ENCODE assay signal across 27 cellular contexts in genomic region chr6:2491137-2491536, GRCh38.
DNase-seq lines count a peak whose midpoint lies in the region; ATAC-seq, FAIRE-seq and TF ChIP-seq lines count a peak whose summit lies in the region.
"Had no signal": no experiment of that assay in that cellular context is flagged by ENCODE, and none has a peak within 500 bp of the region (broad histone marks: within the 10 kb centered on the region; RNA-seq: fewer than 3 reads in every experiment).

No MANE protein-coding gene starts in this region.

- H3K4me3 Mint-ChIP-seq in osteocyte (ENCODE audit: unreplicated experiment) = no peak overlapping the region
- H3K4me3 Mint-ChIP-seq: CD4-positive, alpha-beta memory T cell; GM23338 had no signal

- no peaks in the 10 kb centered on the region for H3K79me2 ChIP-seq in mesendoderm (ENCODE audit: control insufficient read depth, insufficient read depth, low read length)
- H3K79me2 ChIP-seq in mammary epithelial cell (ENCODE audit: insufficient read depth, low read length) = no peaks in the 10 kb centered on the region

- H3K56ac ChIP-seq in mesendoderm (ENCODE audit: low read length) = no peak overlapping the region

- CTCF ChIA-PET in HEK293 (lab: Yijun Ruan, JAX) (no interaction called here), mammary epithelial cell (lab: Charles Lee; ENCODE audit: low non-redundant PET) (no interaction called here)

- no peak overlapping the region for H2BK5ac ChIP-seq in mesendoderm (ENCODE audit: low read length)

- no peak overlapping the region for H3K4ac ChIP-seq in mesendoderm (ENCODE audit: low read depth, low read length)

- no peak overlapping the region for H4K5ac ChIP-seq in mesendoderm (ENCODE audit: low read length)

- peak overlapping the region; percentile 50 for H3K23ac ChIP-seq in mesendoderm (ENCODE audit: low read length)

- no peaks in the 10 kb centered on the region for H3K4me1 ChIP-seq in HEK293 (ENCODE audit: control insufficient read depth, insufficient read depth, low read length)
- H3K4me1 ChIP-seq in mesendoderm (ENCODE audit: control insufficient read depth, low read depth, low read length) = no peaks in the 10 kb centered on the region
- no peaks in the 10 kb centered on the region for H3K4me1 ChIP-seq in mammary epithelial cell (ENCODE audit: insufficient read depth, low read length)
- H3K4me1 ChIP-seq: SJCRH30 had no signal

- H2BK15ac ChIP-seq in mesendoderm (replicated peaks; ENCODE audit: low read depth) = no peak overlapping the region

- no peak overlapping the region for H3K18ac ChIP-seq in mesendoderm (ENCODE audit: low read length)

- intact Hi-C loops in mammary epithelial cell (cut with micrococcal nuclease) = no loop called here

- H3K27ac Mint-ChIP-seq in osteocyte (ENCODE audit: unreplicated experiment) = no peak overlapping the region
- H3K27ac Mint-ChIP-seq: CD4-positive, alpha-beta memory T cell; GM23338 had no signal

- H3K79me1 ChIP-seq in mesendoderm (ENCODE audit: low read length) = no peaks in the 10 kb centered on the region

- no peak for DNase-seq in bronchial epithelial cell (ENCODE audit: low read depth)
- no peak for DNase-seq in mesendoderm
- DNase-seq in retina = no peak
- no peak for DNase-seq in osteocyte (ENCODE audit: extremely low spot score, unreplicated experiment)
- no peak for DNase-seq in mammary epithelial cell
- DNase-seq: C1 segment of cervical spinal cord; CD4-positive, alpha-beta memory T cell; DMS 273 treated with DMSO at 0.1 percent for 48 hours; DMS79; EL; GDM1; HCEC 1CT; KG1; MG63; NCI-H2029; NCI-H446; NCI-H524 treated with DMSO at 0.1 percent for 48 hours; NCI-H774; PC-3; SJCRH30 had no signal

- H4K8ac ChIP-seq in mesendoderm (ENCODE audit: low read depth, low read length) = no peak overlapping the region

- H3K27me3 Mint-ChIP-seq in osteocyte (ENCODE audit: unreplicated experiment) = no peaks in the 10 kb centered on the region

- no peak overlapping the region for H3K9ac ChIP-seq in mesendoderm (ENCODE audit: low read length)
- H3K9ac ChIP-seq in mammary epithelial cell (ENCODE audit: insufficient read depth, low read length) = no peak overlapping the region

- H3K4me1 Mint-ChIP-seq in osteocyte (ENCODE audit: unreplicated experiment) = peaks cover 11% of the 10 kb centered on the region
- H3K4me1 Mint-ChIP-seq: CD4-positive, alpha-beta memory T cell had no signal

- H3K9me3 ChIP-seq in HEK293 (ENCODE audit: control insufficient read depth, insufficient read depth, low read depth, low read length) (no peaks in the 10 kb centered on the region), mammary epithelial cell (replicated peaks; ENCODE audit: insufficient read depth, low read length) (no peaks in the 10 kb centered on the region)
- H3K9me3 ChIP-seq: MG63, SJCRH30 had no signal

- peak; percentile 94 for FAIRE-seq in bronchial epithelial cell (lab: Jason Lieb, UNC)
- FAIRE-seq: GM12878, GM19239 had no signal

- no peaks in the 10 kb centered on the region for H3K36me3 ChIP-seq in HEK293 (ENCODE audit: control insufficient read depth in 2 of 2, insufficient read depth in 1 of 2, low read length in 2 of 2)
- no peaks in the 10 kb centered on the region for H3K36me3 ChIP-seq in bronchial epithelial cell (ENCODE audit: control insufficient read depth, insufficient read depth, low read length)
- no peaks in the 10 kb centered on the region for H3K36me3 ChIP-seq in mesendoderm (ENCODE audit: control insufficient read depth, insufficient read depth, low read length)
- H3K36me3 ChIP-seq in mammary epithelial cell (ENCODE audit: insufficient read depth, low read length) = no peaks in the 10 kb centered on the region
- H3K36me3 ChIP-seq: MG63, SJCRH30 had no signal

- 100% methylated on average over 7 of the region's 14 CpGs for WGBS in mesendoderm (ENCODE audit: extremely low coverage, insufficient coverage, low lambda C conversion rate)
- 94% methylated on average over 14 of the region's 14 CpGs for WGBS in mammary epithelial cell (ENCODE audit: low coverage, missing lambda C conversion rate)

- ATAC-seq in GM18502 (IDR thresholded peaks at IDR 0.05; ENCODE audit: poor library complexity, unreplicated experiment) = no peak
- ATAC-seq: GM12878, PC-3, Right ventricle myocardium inferior, SK-N-SH treated with all-trans-retinoic acid at 6 μM for 48 hours had no signal

- no peak overlapping the region for H2BK120ac ChIP-seq in mesendoderm (ENCODE audit: low read depth, low read length)

- H3K36me3 Mint-ChIP-seq in osteocyte (ENCODE audit: unreplicated experiment) = no peaks in the 10 kb centered on the region
- H3K36me3 Mint-ChIP-seq: CD4-positive, alpha-beta memory T cell had no signal

- no peaks in the 10 kb centered on the region for H3K27me3 ChIP-seq in bronchial epithelial cell (ENCODE audit: control insufficient read depth, insufficient read depth, low read length)
- no peaks in the 10 kb centered on the region for H3K27me3 ChIP-seq in mesendoderm (ENCODE audit: insufficient read depth, low read length, poor library complexity)
- H3K27me3 ChIP-seq in mammary epithelial cell (ENCODE audit: insufficient read depth, low read length) = no peaks in the 10 kb centered on the region
- H3K27me3 ChIP-seq: MG63, SJCRH30 had no signal

- H3K9me3 Mint-ChIP-seq in osteocyte (ENCODE audit: unreplicated experiment) = peaks cover 5% of the 10 kb centered on the region
- H3K9me3 Mint-ChIP-seq: GM23338 had no signal

- no peak overlapping the region for H2AFZ ChIP-seq in mammary epithelial cell (ENCODE audit: low read depth, low read length)
- H2AFZ ChIP-seq: GM23338 had no signal

- no peak overlapping the region for H3K27ac ChIP-seq in HEK293 (ENCODE audit: extremely low read depth, low read depth, low read length)
- no peak overlapping the region for H3K27ac ChIP-seq in mesendoderm (ENCODE audit: low read depth, low read length)
- no peak overlapping the region for H3K27ac ChIP-seq in mammary epithelial cell (ENCODE audit: insufficient read depth, low read depth, low read length)
- H3K27ac ChIP-seq: SJCRH30 had no signal

- no TSS peak for BruUV-seq in mammary epithelial cell (replicated peaks; lab: Mats Ljungman, UMichigan)

- no peak overlapping the region for H2AK5ac ChIP-seq in mesendoderm (ENCODE audit: low read length)

- in situ Hi-C loops in mammary epithelial cell (cut with MboI; ENCODE audit: low sequenced_read_pairs in 2 of 2) = no loop called here

- H3K4me3 ChIP-seq in HEK293 (ENCODE audit: low read depth, low read length) = no peak overlapping the region
- no peak overlapping the region for H3K4me3 ChIP-seq in bronchial epithelial cell (ENCODE audit: low read depth, low read length)
- H3K4me3 ChIP-seq in mesendoderm (ENCODE audit: low read length) = no peak overlapping the region
- no peak overlapping the region for H3K4me3 ChIP-seq in mammary epithelial cell (replicated peaks in 1 of 3; ENCODE audit: insufficient read depth in 1 of 3, low read depth in 2 of 3, low read length in 3 of 3)
- H3K4me3 ChIP-seq: GM12878, GM23338, MG63, SJCRH30 had no signal

- no peaks in the 10 kb centered on the region for H4K20me1 ChIP-seq in mammary epithelial cell (ENCODE audit: insufficient read depth, low read length)

- POLR2A ChIA-PET in HEK293 (lab: Yijun Ruan, JAX) = no interaction called here

- TF ChIP-seq CTCF in HEK293 (tag by site-specific recombination; IDR thresholded peaks at IDR 0.05) (no peak), bronchial epithelial cell (IDR thresholded peaks at IDR 0.05; ENCODE audit: insufficient read depth, low read length, severe bottlenecking) (no peak), osteocyte (IDR thresholded peaks at IDR 0.05) (no peak), mammary epithelial cell (conservative IDR thresholded peaks at IDR 0.05 in 1 of 2, IDR thresholded peaks at IDR 0.05 in 1 of 2; ENCODE audit: extremely low read depth in 1 of 2, insufficient read depth in 1 of 2, low read depth in 1 of 2, low read length in 2 of 2) (no peak)

- dilution Hi-C loops in mammary epithelial cell (cut with HindIII; ENCODE audit: low sequenced_read_pairs) = no loop called here

- H3K4me2 ChIP-seq in mesendoderm (ENCODE audit: low read length) (no peak overlapping the region), mammary epithelial cell (ENCODE audit: insufficient read depth, low read depth, low read length) (no peak overlapping the region)
- H3K4me2 ChIP-seq: GM23338 had no signal

TF ChIP-seq in HEK293, 187 proteins besides CTCF, POLR2A, EP300 and RAD21 (continues in another document):
- peak; percentile 46; the same call in 1 of the 2 replicates for TF ChIP-seq ZNF311 (tag by site-specific recombination; IDR thresholded peaks at IDR 0.05; ENCODE audit: borderline replicate concordance)
- TF ChIP-seq ZNF585B (tag by site-specific recombination; IDR thresholded peaks at IDR 0.05) = no peak
- TF ChIP-seq ZNF473 (tag by site-specific recombination; IDR thresholded peaks at IDR 0.05) = peak; percentile 65; the same call in 1 of the 2 replicates
- peak; percentile 97 for TF ChIP-seq ZSCAN4 (tag by site-specific recombination; IDR thresholded peaks at IDR 0.05)
- 0 out of 2 replicates have a peak, but pooled peaks have one; percentile 39 for TF ChIP-seq ZNF239 (tag by site-specific recombination; IDR thresholded peaks at IDR 0.05)
- TF ChIP-seq ZNF114 (tag by site-specific recombination; IDR thresholded peaks at IDR 0.05) = 0 out of 2 replicates have a peak, but pooled peaks have one; percentile 73
- TF ChIP-seq HOXD13 (CRISPR knock-in tag; IDR thresholded peaks at IDR 0.05; ENCODE audit: borderline replicate concordance) = 0 out of 2 replicates have a peak, but pooled peaks have one; percentile 37
